Comparison of ENCODE assay signal across 23 cellular contexts in genomic region chr17:68526548-68526947, GRCh38. TPM values are rescaled to one million over a fixed set of nuclear protein-coding genes. Genes with fewer than 3 reads are reported as not detected.
DNase-seq lines count a peak whose midpoint lies in the region; ATAC-seq and TF ChIP-seq lines count a peak whose summit lies in the region.
"Had no signal": no experiment of that assay in that cellular context is flagged by ENCODE, and none has a peak within 500 bp of the region (broad histone marks: within the 10 kb centered on the region; RNA-seq: fewer than 3 reads in every experiment).

No MANE protein-coding gene starts in this region.

- H2BK15ac ChIP-seq in H9 (ENCODE audit: low read depth, low read length) = no peak overlapping the region

- H2BK120ac ChIP-seq in H9 (ENCODE audit: low read depth, low read length, poor library complexity, severe bottlenecking) = no peak overlapping the region

- no peak overlapping the region for H3K18ac ChIP-seq in H9 (ENCODE audit: insufficient read length, low read depth, low read length)

- H3K4me1 ChIP-seq in H9 (ENCODE audit: insufficient read depth, low read length) = no peaks in the 10 kb centered on the region
- H3K4me1 ChIP-seq in left lung = peaks cover 0 to 36% of the 10 kb centered on the region in 2 donors
- H3K4me1 ChIP-seq in stomach = peaks cover 13 to 49% (median 24%) of the 10 kb centered on the region in 4 donors
- H3K4me1 ChIP-seq in suprapubic skin = no peaks in the 10 kb centered on the region
- H3K4me1 ChIP-seq: BLaER1 treated with 17β-estradiol and CSF1 and Interleukin-3, amounts not matched to agents 10 nM and 100 nM had no signal

- peaks cover 100% of the 10 kb centered on the region for H3K36me3 Mint-ChIP-seq in activated T-cell treated with anti-CD3 and anti-CD28 coated beads, Interleukin-2, amount 50 U/mL, for 24 hours (ENCODE audit: low read depth)
- peaks cover 41 to 90% (median 88%) of the 10 kb centered on the region in 3 experiments; a peak in 6 of 7 replicates for H3K36me3 Mint-ChIP-seq in H9 (ENCODE audit: insufficient read depth in 1 of 3, low read depth in 3 of 3)
- peaks cover 83% of the 10 kb centered on the region for H3K36me3 Mint-ChIP-seq in activated naive CD4-positive, alpha-beta T cell treated with anti-CD3 and anti-CD28 coated beads, Interleukin-2, amount 10 ng/mL, durations not matched to agents 7 days and 5 days

- no peak overlapping the region for H3T11ph ChIP-seq in H9 (ENCODE audit: low read length)

- H2BK20ac ChIP-seq in H9 (ENCODE audit: low read depth, low read length, poor library complexity, severe bottlenecking) = no peak overlapping the region

- H2BK12ac ChIP-seq in H9 (ENCODE audit: insufficient read length, low read depth, low read length) = no peak overlapping the region

- H3K56ac ChIP-seq in H9 (ENCODE audit: insufficient read length, low read depth, low read length) = no peak overlapping the region

- H3K27ac Mint-ChIP-seq in activated T-cell treated with anti-CD3 and anti-CD28 coated beads, Interleukin-2, amount 50 U/mL, for 24 hours = peak overlapping the region; percentile 27
- peak overlapping the region in 2 of 3 experiments; percentile 47 to 90; a peak in 2 of 7 replicates for H3K27ac Mint-ChIP-seq in H9
- no peak overlapping the region for H3K27ac Mint-ChIP-seq in activated naive CD4-positive, alpha-beta T cell treated with anti-CD3 and anti-CD28 coated beads, Interleukin-2, amount 10 ng/mL, durations not matched to agents 7 days and 5 days
- H3K27ac Mint-ChIP-seq: CD8-positive, alpha-beta T cell had no signal

- no peak overlapping the region for H2AFZ ChIP-seq in H9 (ENCODE audit: low read length)

- H3K9ac ChIP-seq in H9 (ENCODE audit: extremely low read depth, insufficient read length, low read length) = no peak overlapping the region
- H3K9ac ChIP-seq: BLaER1 treated with 17β-estradiol and CSF1 and Interleukin-3, amounts not matched to agents 10 nM and 100 nM had no signal

- H2AK5ac ChIP-seq in H9 (ENCODE audit: insufficient read length, low read length) = no peak overlapping the region

- TF ChIP-seq POLR2A in stomach (IDR thresholded peaks at IDR 0.05) = no peak
- TF ChIP-seq POLR2A in suprapubic skin (IDR thresholded peaks at IDR 0.05) = no peak

- H3K4ac ChIP-seq in H9 (ENCODE audit: low read depth, low read length) = no peak overlapping the region

- H4K20me1 ChIP-seq in H9 (ENCODE audit: control insufficient read depth, insufficient read depth, insufficient read length) = peaks cover 2% of the 10 kb centered on the region

- no peaks in the 10 kb centered on the region for H3K9me3 ChIP-seq in H9 (ENCODE audit: control insufficient read depth, low read depth, low read length)
- H3K9me3 ChIP-seq in left lung = no peaks in the 10 kb centered on the region
- H3K9me3 ChIP-seq in stomach = no peaks in the 10 kb centered on the region
- H3K9me3 ChIP-seq in suprapubic skin = no peaks in the 10 kb centered on the region
- H3K9me3 ChIP-seq: BLaER1 treated with 17β-estradiol and CSF1 and Interleukin-3, amounts not matched to agents 10 nM and 100 nM had no signal

- H3K4me1 Mint-ChIP-seq in activated T-cell treated with anti-CD3 and anti-CD28 coated beads, Interleukin-2, amount 50 U/mL, for 24 hours (ENCODE audit: low read depth) = peaks cover 10% of the 10 kb centered on the region
- H3K4me1 Mint-ChIP-seq in H9 = peaks cover 23 to 27% of the 10 kb centered on the region in 2 experiments
- peaks cover 4% of the 10 kb centered on the region for H3K4me1 Mint-ChIP-seq in activated naive CD4-positive, alpha-beta T cell treated with anti-CD3 and anti-CD28 coated beads, Interleukin-2, amount 10 ng/mL, durations not matched to agents 7 days and 5 days

- no peak overlapping the region for H3K4me3 ChIP-seq in left lung
- H3K4me3 ChIP-seq in stomach = no peak overlapping the region
- no peak overlapping the region for H3K4me3 ChIP-seq in suprapubic skin
- H3K4me3 ChIP-seq: BLaER1 treated with 17β-estradiol and CSF1 and Interleukin-3, amounts not matched to agents 10 nM and 100 nM had no signal

- H3K27me3 ChIP-seq in H9 (ENCODE audit: insufficient read depth, low read length) = no peaks in the 10 kb centered on the region
- H3K27me3 ChIP-seq in left lung = no peaks in the 10 kb centered on the region
- H3K27me3 ChIP-seq in stomach = no peaks in the 10 kb centered on the region
- H3K27me3 ChIP-seq in suprapubic skin = no peaks in the 10 kb centered on the region
- H3K27me3 ChIP-seq: BLaER1 treated with 17β-estradiol and CSF1 and Interleukin-3, amounts not matched to agents 10 nM and 100 nM had no signal

- no CpG with 5 or more reads among the region's 3 CpGs for WGBS in H9 (ENCODE audit: extremely low coverage, insufficient read length, low lambda C conversion rate)
- 45 to 63% (median 53%) methylated on average over 3 of the region's 3 CpGs for WGBS in stomach, 5 donors
- 74% methylated on average over 3 of the region's 3 CpGs for WGBS in suprapubic skin

- no peaks in the 10 kb centered on the region for H3K79me2 ChIP-seq in H9 (ENCODE audit: insufficient read depth, low read length)

- H3K79me1 ChIP-seq in H9 (ENCODE audit: insufficient read depth, low read depth, low read length, poor library complexity, severe bottlenecking) = no peaks in the 10 kb centered on the region

- H3K23ac ChIP-seq in H9 (ENCODE audit: insufficient read length, low read depth, low read length) = no peak overlapping the region

- H2BK5ac ChIP-seq in H9 (ENCODE audit: insufficient read length, low read length) = no peak overlapping the region

- H3K4me3 Mint-ChIP-seq in activated T-cell treated with anti-CD3 and anti-CD28 coated beads, Interleukin-2, amount 50 U/mL, for 24 hours = no peak overlapping the region
- H3K4me3 Mint-ChIP-seq in H9 = no peak overlapping the region
- H3K4me3 Mint-ChIP-seq in activated naive CD4-positive, alpha-beta T cell treated with anti-CD3 and anti-CD28 coated beads, Interleukin-2, amount 10 ng/mL, durations not matched to agents 7 days and 5 days = no peak overlapping the region
- H3K4me3 Mint-ChIP-seq: CD8-positive, alpha-beta T cell; IgD-negative memory B cell had no signal

- TF ChIP-seq EP300 in stomach (IDR thresholded peaks at IDR 0.05) (no peak), suprapubic skin (IDR thresholded peaks at IDR 0.05) (no peak)

- CTCF ChIA-PET in activated naive CD4-positive, alpha-beta T cell treated with anti-CD3 and anti-CD28 coated beads, Interleukin-2, amount 10 ng/mL, durations not matched to agents 7 days and 5 days (lab: Charles Lee) = no interaction called here

- no peaks in the 10 kb centered on the region for H3K23me2 ChIP-seq in H9 (ENCODE audit: insufficient read length, low read depth, low read length, poor library complexity, severe bottlenecking)

- no peak for TF ChIP-seq CTCF in H9 (conservative IDR thresholded peaks at IDR 0.05)
- no peak for TF ChIP-seq CTCF in left lung (IDR thresholded peaks at IDR 0.05)
- TF ChIP-seq CTCF in stomach (IDR thresholded peaks at IDR 0.05) = no peak
- TF ChIP-seq CTCF in suprapubic skin (IDR thresholded peaks at IDR 0.05) = no peak

- H3K4me2 ChIP-seq in H9 (ENCODE audit: insufficient read depth, insufficient read length, low read length) = no peak overlapping the region
- H3K4me2 ChIP-seq: BLaER1 treated with 17β-estradiol and CSF1 and Interleukin-3, amounts not matched to agents 10 nM and 100 nM had no signal

- no peak overlapping the region for H4K8ac ChIP-seq in H9 (replicated peaks; ENCODE audit: insufficient read length, low read depth, low read length)

- no peak for DNase-seq in activated T-cell treated with anti-CD3 and anti-CD28 coated beads, Interleukin-2, amount 50 U/mL, for 24 hours
- DNase-seq in activated T-cell treated with anti-CD3 and anti-CD28 coated beads for 4 hours (no peak), H9 (no peak), left lung (no peak), stomach (no peak), suprapubic skin (ENCODE audit: low spot score in 2 of 2) (no peak), NCI-H2081 (lab: John Stamatoyannopoulos, UW) (no peak)
- no peak for DNase-seq in activated naive CD4-positive, alpha-beta T cell treated with anti-CD3 and anti-CD28 coated beads, Interleukin-2, amount 10 ng/mL, durations not matched to agents 7 days and 5 days
- DNase-seq: 8988T; CD8-positive, alpha-beta T cell; DMS153; GOT3; NCI-H1105; NCI-H146; NCI-H2029; NCI-H226; NCI-H510A treated with DMSO at 0.1 percent for 48 hours; NCI-H748 treated with DMSO at 0.1 percent for 48 hours; SIG-M5 had no signal

- H3K14ac ChIP-seq in H9 (ENCODE audit: insufficient read depth, low read length) = no peak overlapping the region

- ATAC-seq in left lung = peak; percentile 90
- ATAC-seq: CD8-positive, alpha-beta T cell; HCT116; Panc1 had no signal

- no peak overlapping the region for H4K5ac ChIP-seq in H9 (ENCODE audit: insufficient read length, low read depth, low read length)

- H4K91ac ChIP-seq in H9 (ENCODE audit: insufficient read length, low read depth, low read length) = no peak overlapping the region

- intact Hi-C loops in left lung (cut with DNase I) = no loop called here
- intact Hi-C loops in stomach (cut with DNase I; ENCODE audit: low total_unique reads) = no loop called here

- no peaks in the 10 kb centered on the region for H3K9me3 Mint-ChIP-seq in activated T-cell treated with anti-CD3 and anti-CD28 coated beads, Interleukin-2, amount 50 U/mL, for 24 hours
- no peaks in the 10 kb centered on the region for H3K9me3 Mint-ChIP-seq in H9
- no peaks in the 10 kb centered on the region for H3K9me3 Mint-ChIP-seq in activated naive CD4-positive, alpha-beta T cell treated with anti-CD3 and anti-CD28 coated beads, Interleukin-2, amount 10 ng/mL, durations not matched to agents 7 days and 5 days
- H3K9me3 Mint-ChIP-seq: CD8-positive, alpha-beta T cell; IgD-negative memory B cell had no signal

- H3K36me3 ChIP-seq in left lung (peaks cover 0 to 94% of the 10 kb centered on the region in 2 donors), stomach (peaks cover 52 to 96% (median 93%) of the 10 kb centered on the region in 4 donors), suprapubic skin (peaks cover 96% of the 10 kb centered on the region)

- H3K27ac ChIP-seq in H9 (ENCODE audit: insufficient read length, low read depth, low read length) (no peak overlapping the region), left lung (peak overlapping the region; percentile 57 to 69), stomach (peak overlapping the region in 4 of 5 donors; percentile 36 to 64 (median 52)), suprapubic skin (no peak overlapping the region)
- H3K27ac ChIP-seq: BLaER1 treated with 17β-estradiol and CSF1 and Interleukin-3, amounts not matched to agents 10 nM and 100 nM had no signal

- H3K27me3 Mint-ChIP-seq in activated T-cell treated with anti-CD3 and anti-CD28 coated beads, Interleukin-2, amount 50 U/mL, for 24 hours = no peaks in the 10 kb centered on the region
- no peaks in the 10 kb centered on the region for H3K27me3 Mint-ChIP-seq in H9 (ENCODE audit: low read depth)
- no peaks in the 10 kb centered on the region for H3K27me3 Mint-ChIP-seq in activated naive CD4-positive, alpha-beta T cell treated with anti-CD3 and anti-CD28 coated beads, Interleukin-2, amount 10 ng/mL, durations not matched to agents 7 days and 5 days
- H3K27me3 Mint-ChIP-seq: IgD-negative memory B cell had no signal

RNA-seq across cellular contexts. Expression of gene PRKAR1A, which starts 14.3 kb away (rescaled TPM):
- total RNA-seq in H9 (2021) (163 and 171 TPM in 2 replicates), left lung (100 to 1,000 TPM; 345 to 376 TPM), stomach (100 to 1,000 TPM in 3 of 5 donors, 10 to 100 TPM in 2; 22.6 to 323 (median 154) TPM), suprapubic skin (100 to 1,000 TPM; 245 to 286 (median 264) TPM)
- 10 to 100 TPM; 38.9 to 89.5 (median 71.2) TPM for polyA plus RNA-seq in stomach

Comparison
In these comparisons a context has a peak if more than half of its experiments do, and no peak if none do; other contexts are left out.
1. H3K27ac ChIP-seq: peak in left lung (2 of 2) and stomach (4 of 5); none in H9 (single experiment) and suprapubic skin (single experiment).